ENCODE assay signal across 8 cellular contexts in the genomic region with DNA sequence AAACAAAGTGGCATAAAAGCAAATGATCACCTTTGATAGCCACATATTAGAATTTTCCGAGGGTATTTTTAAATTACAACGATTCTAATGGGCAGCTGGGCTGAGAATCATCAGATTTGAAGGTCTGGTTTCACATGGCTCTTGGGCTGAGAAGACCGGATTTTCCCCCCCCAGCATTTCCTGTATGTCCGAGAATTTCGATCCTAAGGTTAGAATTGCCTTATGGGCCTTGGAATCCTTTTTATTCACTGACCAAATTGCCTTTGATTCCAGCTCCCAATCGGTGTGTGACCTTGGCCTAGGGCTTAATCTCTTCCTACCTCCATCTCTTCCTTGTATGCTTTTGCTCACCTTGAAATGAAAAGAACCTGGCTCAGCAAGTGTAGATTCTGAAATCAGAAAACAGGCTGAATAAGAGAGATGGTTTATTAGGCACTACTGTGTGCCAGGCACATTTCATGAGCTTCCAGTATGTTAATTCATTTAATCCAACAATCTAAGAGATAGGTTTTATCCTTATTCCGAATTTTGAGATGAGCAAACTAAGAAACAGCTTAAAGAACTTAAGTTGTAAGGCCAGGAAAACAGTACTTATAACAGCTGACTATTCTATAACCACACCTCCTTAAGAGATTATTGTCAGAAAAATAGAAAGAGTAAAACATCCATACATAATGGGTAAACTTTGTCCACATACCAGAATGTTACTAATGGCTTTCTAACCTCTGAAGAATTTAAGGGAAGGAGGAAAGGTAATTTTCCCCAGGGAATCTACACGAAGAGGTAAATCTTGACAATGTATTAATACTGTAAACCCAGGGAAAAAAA. TPM values are rescaled to one million over a fixed set of nuclear protein-coding genes. Genes with fewer than 3 reads are reported as not detected.
DNase-seq lines count a peak whose midpoint lies in the region; ATAC-seq and TF ChIP-seq lines count a peak whose summit lies in the region.

No MANE protein-coding gene starts in this region.

- peaks cover 18% of the 10 kb centered on the region for H4K20me1 ChIP-seq in PC-9 (ENCODE audit: insufficient read depth)

- no peaks in the 10 kb centered on the region for H3K9me2 ChIP-seq in PC-9 (ENCODE audit: insufficient read depth)

- H3K4me1 ChIP-seq in PC-9 (replicated peaks; ENCODE audit: insufficient read depth) (peaks cover 46% of the 10 kb centered on the region), esophagus (ENCODE audit: control insufficient read depth in 2 of 2, insufficient read depth in 2 of 2, low read length in 1 of 2) (peaks cover 0 to 4% of the 10 kb centered on the region in 2 donors), prostate gland (replicated peaks) (peaks cover 8% of the 10 kb centered on the region)

- no peak for TF ChIP-seq POLR2A in prostate gland (IDR thresholded peaks at IDR 0.05)

- CTCF ChIA-PET in PC-9 (lab: Charles Lee) = interaction anchor here (0.7 kb wide), 1 partner anchor 1001 kb away, joined by 8 read pairs; no protein-coding TSS in a partner anchor

- no peak for ATAC-seq in GM18502 (IDR thresholded peaks at IDR 0.05; ENCODE audit: poor library complexity, unreplicated experiment)
- ATAC-seq in sciatic nerve = no peak

- no peak for TF ChIP-seq CTCF in GM12875 (IDR thresholded peaks at IDR 0.05; ENCODE audit: borderline replicate concordance, insufficient read depth, low read depth, low read length)
- TF ChIP-seq CTCF in PC-9 (conservative IDR thresholded peaks at IDR 0.05) = no peak
- no peak for TF ChIP-seq CTCF in prostate gland (IDR thresholded peaks at IDR 0.05)

- no peaks in the 10 kb centered on the region for H3K9me3 ChIP-seq in PC-9 (ENCODE audit: insufficient read depth, low read depth)
- H3K9me3 ChIP-seq in esophagus (ENCODE audit: control insufficient read depth in 2 of 2, insufficient read depth in 1 of 2, low read depth in 1 of 2, low read length in 1 of 2) = no peaks in the 10 kb centered on the region
- H3K9me3 ChIP-seq in prostate gland = no peaks in the 10 kb centered on the region

- peak overlapping the region; percentile 64 for H3K4me3 ChIP-seq in GM12875 (ENCODE audit: low read depth, low read length)
- H3K4me3 ChIP-seq in PC-9 = peak overlapping the region; percentile 86
- peak overlapping the region; percentile 94 to 97 for H3K4me3 ChIP-seq in esophagus (ENCODE audit: low read depth in 1 of 2, low read length in 2 of 2)
- H3K4me3 ChIP-seq in prostate gland = peak overlapping the region; percentile 81 to 85

- BruUV-seq in PC-9 (replicated peaks; lab: Mats Ljungman, UMichigan) = no TSS peak

- H3F3A ChIP-seq in PC-9 (ENCODE audit: insufficient read depth, low read depth) = peaks cover 48% of the 10 kb centered on the region

- peaks cover 5% of the 10 kb centered on the region; the same call in 1 of the 2 replicates for H3K36me3 ChIP-seq in PC-9 (ENCODE audit: low read depth)
- no peaks in the 10 kb centered on the region for H3K36me3 ChIP-seq in esophagus (ENCODE audit: control insufficient read depth in 2 of 2, insufficient read depth in 2 of 2, low read length in 1 of 2)
- no peaks in the 10 kb centered on the region for H3K36me3 ChIP-seq in prostate gland

- POLR2A ChIA-PET in PC-9 (lab: Charles Lee; ENCODE audit: unreplicated experiment) = interaction anchor here (0.6 to 5.2 kb wide), 9 partner anchors 10 to 1681 kb away, joined by 3 to 284 read pairs (median 6); a partner anchor contains a TSS

- intact Hi-C loops in PC-9 (cut with micrococcal nuclease; ENCODE audit: unreplicated experiment) (loop anchor here (1.0 kb wide), 1 partner anchor 45 kb away; no protein-coding TSS in a partner anchor), prostate gland (cut with DNase I) (loop anchor here (1.0 kb wide), 1 partner anchor 32 kb away; a partner anchor contains a TSS), sciatic nerve (cut with DNase I) (no loop called here)

- WGBS in esophagus, 2 donors = 5 to 9% methylated on average over 8 of the region's 8 CpGs
- 11% methylated on average over 8 of the region's 8 CpGs for WGBS in prostate gland

- peak overlapping the region; percentile 78 for H3K27ac ChIP-seq in PC-9
- peak overlapping the region; percentile 97 to 99 for H3K27ac ChIP-seq in esophagus (ENCODE audit: low read depth in 2 of 2, low read length in 1 of 2)
- peak overlapping the region; percentile 84 to 95 for H3K27ac ChIP-seq in prostate gland

- DNase-seq in PC-9 = peak in 1 of 2 experiments; percentile 80
- DNase-seq in prostate gland (ENCODE audit: low spot score) = no peak
- DNase-seq in globus pallidus (ENCODE audit: low spot score) = no peak
- DNase-seq in pons (ENCODE audit: low spot score) = no peak
- DNase-seq in sciatic nerve (ENCODE audit: low spot score) = no peak

- H3K79me2 ChIP-seq in PC-9 (ENCODE audit: low read depth) = peaks cover 45% of the 10 kb centered on the region

- H2AFZ ChIP-seq in PC-9 = no peak overlapping the region; the same call in 1 of the 2 replicates

- peak overlapping the region; percentile 83 for H3K4me2 ChIP-seq in PC-9

- H3K27me3 ChIP-seq in PC-9 (ENCODE audit: insufficient read depth, low read depth) (no peaks in the 10 kb centered on the region), esophagus (ENCODE audit: control insufficient read depth in 1 of 2, insufficient read depth in 2 of 2, low read length in 2 of 2) (no peaks in the 10 kb centered on the region), prostate gland (replicated peaks; ENCODE audit: insufficient read depth) (no peaks in the 10 kb centered on the region)

RNA-seq across cellular contexts. Expression of a gene that starts 39.4 kb away (rescaled TPM):
- total RNA-seq in PC-9 (2021) = 33.3 and 46.0 TPM in 2 replicates
- polyA plus RNA-seq in esophagus = 1 to 10 TPM; 2.2 to 2.6 TPM
- total RNA-seq in prostate gland = 10 to 100 TPM in 1 of 2 donors, 1 to 10 TPM in 1; 8.9 to 16.6 TPM
- total RNA-seq in sciatic nerve = 13.9 TPM
